ENCODE assay signal across 32 cellular contexts in genomic region chr20:54459279-54459678, GRCh38. TPM values are rescaled to one million over a fixed set of nuclear protein-coding genes. Genes with fewer than 3 reads are reported as not detected.
"Had no signal": no experiment of that assay in that cellular context is flagged by ENCODE, and none has a peak within 500 bp of the region (broad histone marks: within the 10 kb centered on the region; RNA-seq: fewer than 3 reads in every experiment).

No MANE protein-coding gene starts in this region.

- H3K27ac Mint-ChIP-seq: activated B cell treated with CpG ODN at 0.5 μM for 24 hours; activated CD8-positive, alpha-beta T cell treated with anti-CD3 and anti-CD28 coated beads for 36 hours; activated naive CD8-positive, alpha-beta T cell; activated T-helper 17 cell treated with anti-CD3 and anti-CD28 coated beads, Interleukin-2, amount 50 U/mL, for 72 hours; dendritic cell treated with granulocyte-macrophage colony-stimulating factor and Interleukin-4, amounts not matched to agents 40 ng/mL and 50 ng/mL, for 4 days; T-helper 17 cell; T-helper 2 cell treated with Interferon-gamma antibody and Interleukin-4, amounts not matched to agents 5 μg/mL and 100 μg/mL, for 36 hours had no signal

- H3K36me3 Mint-ChIP-seq: activated naive CD8-positive, alpha-beta T cell had no signal

- H3K4me3 ChIP-seq: coronary artery, dorsolateral prefrontal cortex, esophagus squamous epithelium, gastroesophageal sphincter, heart right ventricle had no signal

- DNase-seq: activated B cell treated with CpG ODN at 0.5 μM for 24 hours; activated CD4-positive, alpha-beta T cell treated with anti-CD3 and anti-CD28 coated beads for 48 hours; activated CD4-positive, alpha-beta T cell treated with anti-CD3 and anti-CD28 coated beads, Interleukin-2, amount 50 U/mL, for 1 hour; activated CD4-positive, alpha-beta T cell treated with anti-CD3 and anti-CD28 coated beads, Interleukin-2, amount 50 U/mL, for 48 hours; activated CD8-positive, alpha-beta memory T cell treated with anti-CD3 and anti-CD28 coated beads for 24 hours; activated CD8-positive, alpha-beta T cell treated with anti-CD3 and anti-CD28 coated beads for 36 hours; activated effector memory CD4-positive, alpha-beta T cell treated with Interleukin-2 at 50 U/mL for 16 hours; activated gamma-delta T cell treated with Interleukin-2 at 50 U/mL for 16 hours; activated naive CD4-positive, alpha-beta T cell treated with anti-CD3 and anti-CD28 coated beads, Interleukin-2, amount 50 U/mL, for 16 hours; activated naive CD4-positive, alpha-beta T cell treated with Interleukin-2 at 50 U/mL for 16 hours; activated T-cell treated with anti-CD3 and anti-CD28 coated beads, Interleukin-2, amount 50 U/mL, for 4 hours; amniotic stem cell; anterior cingulate cortex; brain microvascular endothelial cell; dorsolateral prefrontal cortex; effector memory CD4-positive, alpha-beta T cell; erythroblast; esophagus squamous epithelium; foreskin melanocyte; heart right ventricle; T-helper 17 cell; T1000; WERI-Rb-1 had no signal

- H3K4me3 Mint-ChIP-seq: activated B cell treated with CpG ODN at 0.5 μM for 24 hours; activated CD8-positive, alpha-beta T cell treated with anti-CD3 and anti-CD28 coated beads for 36 hours; activated naive CD8-positive, alpha-beta T cell; activated T-cell treated with anti-CD3 and anti-CD28 coated beads, Interleukin-2, amount 50 U/mL, for 4 hours; activated T-helper 17 cell treated with anti-CD3 and anti-CD28 coated beads, Interleukin-2, amount 50 U/mL, for 72 hours; central memory CD8-positive, alpha-beta T cell; dendritic cell treated with granulocyte-macrophage colony-stimulating factor and Interleukin-4, amounts not matched to agents 40 ng/mL and 50 ng/mL, for 4 days; T-helper 17 cell; T-helper 2 cell treated with Interferon-gamma antibody and Interleukin-4, amounts not matched to agents 5 μg/mL and 100 μg/mL, for 36 hours had no signal

- H3K36me3 ChIP-seq: brain microvascular endothelial cell, esophagus squamous epithelium, gastroesophageal sphincter, heart right ventricle, WERI-Rb-1 had no signal

- H3K4me1 ChIP-seq: esophagus squamous epithelium, gastroesophageal sphincter, heart right ventricle had no signal

- ATAC-seq: activated CD4-positive, CD25-positive, alpha-beta regulatory T cell treated with anti-CD3 and anti-CD28 coated beads, Interleukin-2, amount 50 U/mL, for 24 hours; activated CD8-positive, alpha-beta T cell treated with anti-CD3 and anti-CD28 coated beads for 36 hours; activated T-cell treated with anti-CD3 and anti-CD28 coated beads, Interleukin-2, amount 50 U/mL, for 4 hours; activated T-helper 17 cell treated with anti-CD3 and anti-CD28 coated beads, Interleukin-2, amount 50 U/mL, for 72 hours; gastroesophageal sphincter; heart right ventricle; T-helper 17 cell had no signal

- H3K9me3 Mint-ChIP-seq: activated B cell treated with CpG ODN at 0.5 μM for 24 hours; activated CD8-positive, alpha-beta T cell treated with anti-CD3 and anti-CD28 coated beads for 36 hours; activated T-cell treated with anti-CD3 and anti-CD28 coated beads, Interleukin-2, amount 50 U/mL, for 4 hours; activated T-helper 17 cell treated with anti-CD3 and anti-CD28 coated beads, Interleukin-2, amount 50 U/mL, for 72 hours; central memory CD8-positive, alpha-beta T cell; dendritic cell treated with granulocyte-macrophage colony-stimulating factor and Interleukin-4, amounts not matched to agents 40 ng/mL and 50 ng/mL, for 4 days; T-helper 2 cell treated with Interferon-gamma antibody and Interleukin-4, amounts not matched to agents 5 μg/mL and 100 μg/mL, for 36 hours had no signal

- H3K27me3 ChIP-seq: brain microvascular endothelial cell, esophagus squamous epithelium, gastroesophageal sphincter, heart right ventricle had no signal

- H3K27me3 Mint-ChIP-seq: activated B cell treated with CpG ODN at 0.5 μM for 24 hours; central memory CD8-positive, alpha-beta T cell; dendritic cell treated with granulocyte-macrophage colony-stimulating factor and Interleukin-4, amounts not matched to agents 40 ng/mL and 50 ng/mL, for 4 days; T-helper 17 cell had no signal

- H3K27ac ChIP-seq: brain microvascular endothelial cell, coronary artery, dorsolateral prefrontal cortex, esophagus squamous epithelium, gastroesophageal sphincter, heart right ventricle, WERI-Rb-1 had no signal

- H3K9me3 ChIP-seq: esophagus squamous epithelium, gastroesophageal sphincter had no signal

- H3K4me1 Mint-ChIP-seq: activated B cell treated with CpG ODN at 0.5 μM for 24 hours; activated T-helper 17 cell treated with anti-CD3 and anti-CD28 coated beads, Interleukin-2, amount 50 U/mL, for 72 hours; central memory CD8-positive, alpha-beta T cell; T-helper 17 cell had no signal

RNA-seq across cellular contexts. Expression of gene DOK5, which starts 16.1 kb away (rescaled TPM):
- total RNA-seq: activated B cell treated with CpG ODN at 0.5 μM for 24 hours, bronchial epithelial cell, T-helper 17 cell had no signal
